ENCODE assay signal across 8 cellular contexts in the genomic region with DNA sequence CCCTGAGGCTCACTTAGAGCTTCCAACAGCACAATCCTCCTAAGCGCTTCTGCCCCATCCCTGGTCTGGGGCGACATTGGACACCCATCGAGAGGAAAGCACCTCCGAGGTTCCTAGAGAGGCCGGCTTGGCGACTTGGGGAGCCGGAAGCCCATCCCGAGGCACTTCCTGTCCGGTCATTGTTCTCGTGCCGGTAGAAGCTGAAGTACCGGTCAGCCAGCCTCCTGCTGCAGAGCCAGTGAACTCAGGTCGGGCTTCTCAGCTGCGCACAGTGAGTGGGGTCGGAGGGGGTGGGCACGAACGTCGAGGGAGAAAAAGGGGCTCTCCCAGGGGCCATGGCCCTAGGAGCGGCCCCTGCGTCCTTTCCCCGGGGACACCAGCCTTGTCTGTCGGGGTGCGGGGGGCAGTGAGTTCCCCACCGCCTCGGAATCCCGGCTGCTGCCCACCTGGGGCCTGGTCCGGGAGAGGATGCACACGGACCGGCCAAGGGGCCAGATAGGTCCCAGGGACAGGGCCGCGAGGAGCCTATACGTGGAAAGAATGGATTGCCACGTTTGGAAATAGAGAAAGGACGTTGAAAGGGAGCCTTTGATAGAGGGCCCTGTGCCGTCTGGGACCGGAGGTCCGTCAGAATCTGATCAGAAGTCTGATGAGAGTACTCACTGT. TPM values are rescaled to one million over a fixed set of nuclear protein-coding genes. Genes with fewer than 3 reads are reported as not detected.
DNase-seq lines count a peak whose midpoint lies in the region; ATAC-seq and TF ChIP-seq lines count a peak whose summit lies in the region.

Gene ZNF35 (plus strand): TSS at position 169 of the 666 bp plus-strand sequence. CDS start 2,336 bp downstream, outside the sequence.

- no peaks in the 10 kb centered on the region for H3K27me3 Mint-ChIP-seq in activated CD4-positive, alpha-beta T cell treated with anti-CD3 and anti-CD28 coated beads for 36 hours

- peak within 1 kb of the TSS; percentile 80 for H3K9ac ChIP-seq in HCT116 (ENCODE audit: low read length)

- H3K36me3 Mint-ChIP-seq in activated CD4-positive, alpha-beta T cell treated with anti-CD3 and anti-CD28 coated beads for 36 hours (ENCODE audit: low read depth): peaks cover 48% of the 10 kb centered on the region

- H4K20me1 ChIP-seq in HCT116 (ENCODE audit: insufficient read depth): no peaks in the 10 kb centered on the region

- RAD21 ChIA-PET in HCT116 (lab: Charles Lee; ENCODE audit: low non-redundant PET in 1 of 2, low total read pairs in 2 of 2, uncharacterized antibody in 2 of 2, unreplicated experiment in 2 of 2): no interaction called here

- peak within 1 kb of the TSS; percentile 52 for H3K27ac ChIP-seq in HCT116 (ENCODE audit: low read depth, low read length)

- H3K4me3 ChIP-seq in HCT116 (replicated peaks in 1 of 2; ENCODE audit: low read depth in 1 of 2, low read length in 2 of 2): peak within 1 kb of the TSS; percentile 96 to 98
- peak within 1 kb of the TSS; percentile 88 to 99 for H3K4me3 ChIP-seq in cardiac fibroblast (replicated peaks in 1 of 2; ENCODE audit: low read depth in 2 of 2, low read length in 2 of 2)
- H3K4me3 ChIP-seq in skeletal muscle cell (ENCODE audit: low read depth, low read length): peak within 1 kb of the TSS; percentile 87

- peak within 1 kb of the TSS; percentile 87 for H3K4me2 ChIP-seq in HCT116 (ENCODE audit: low read length)

- peaks cover 4 to 9% of the 10 kb centered on the region in 2 experiments; a peak in 2 of 4 replicates for H3K4me1 ChIP-seq in HCT116 (ENCODE audit: control insufficient read depth in 1 of 2, insufficient read depth in 2 of 2, low read length in 2 of 2)

- intact Hi-C loops in activated CD4-positive, alpha-beta T cell treated with anti-CD3 and anti-CD28 coated beads for 36 hours (cut with DNase I, micrococcal nuclease): loop anchor here (1.0 to 5.0 kb wide), 3 partner anchors 23 to 39 kb away; partner anchors contain the start of gene ZNF197 (in 2 of the 2)
- intact Hi-C loops in HCT116 (cut with micrococcal nuclease): loop anchor here (1.0 to 10.0 kb wide), 2 partner anchors 23 to 266 kb away; partner anchors contain the start of gene ZNF197

- peaks cover 1 to 3% of the 10 kb centered on the region in 2 experiments; a peak in 2 of 4 replicates for H3K9me3 ChIP-seq in HCT116 (ENCODE audit: control insufficient read depth in 1 of 2, insufficient read depth in 1 of 2, low read depth in 1 of 2, low read length in 2 of 2)

- H3K9me3 Mint-ChIP-seq in activated CD4-positive, alpha-beta T cell treated with anti-CD3 and anti-CD28 coated beads for 36 hours (ENCODE audit: low read depth): peaks cover 28% of the 10 kb centered on the region

- TF ChIP-seq CTCF in HCT116 (IDR thresholded peaks at IDR 0.05 in 2 of 3, conservative IDR thresholded peaks at IDR 0.05 in 1 of 3; ENCODE audit: borderline replicate concordance in 1 of 3, insufficient read depth in 1 of 3, low read depth in 2 of 3, low read length in 2 of 3) (no peak), cardiac fibroblast (IDR thresholded peaks at IDR 0.05; ENCODE audit: low read depth, low read length) (no peak)

- H3K36me3 ChIP-seq in HCT116 (ENCODE audit: control insufficient read depth in 1 of 2, insufficient read depth in 2 of 2, low read length in 2 of 2): peaks cover 24 to 29% of the 10 kb centered on the region in 2 experiments

- H3K4me1 Mint-ChIP-seq in activated CD4-positive, alpha-beta T cell treated with anti-CD3 and anti-CD28 coated beads for 36 hours: peaks cover 8% of the 10 kb centered on the region

- peak within 1 kb of the TSS; percentile 76 for H3K4me3 Mint-ChIP-seq in activated CD4-positive, alpha-beta T cell treated with anti-CD3 and anti-CD28 coated beads for 36 hours

- TF ChIP-seq RAD21 in HCT116 (IDR thresholded peaks at IDR 0.05; ENCODE audit: low read depth): no peak

- peak within 1 kb of the TSS; percentile 64 for H2AFZ ChIP-seq in HCT116 (ENCODE audit: low read depth, low read length, poor library complexity, severe bottlenecking)

- TF ChIP-seq POLR2A in HCT116 (IDR thresholded peaks at IDR 0.05; ENCODE audit: borderline replicate concordance, extremely low read depth, insufficient read depth, insufficient read length): peak; percentile 49

- H3K79me2 ChIP-seq in HCT116 (ENCODE audit: insufficient read depth, low read length): peaks cover 25% of the 10 kb centered on the region

- peak; percentile 85 for ATAC-seq in activated CD4-positive, alpha-beta T cell treated with anti-CD3 and anti-CD28 coated beads for 36 hours
- peak; percentile 98 for ATAC-seq in HCT116

- H3K27me3 ChIP-seq in HCT116 (ENCODE audit: insufficient read depth, low read length): no peaks in the 10 kb centered on the region

- H3K27ac Mint-ChIP-seq in activated CD4-positive, alpha-beta T cell treated with anti-CD3 and anti-CD28 coated beads for 36 hours: no peak within 1 kb of the TSS

- TSS peak; percentile 66 for BruUV-seq in HCT116 (replicated peaks; lab: Mats Ljungman, UMichigan)

- POLR2A ChIA-PET in activated CD4-positive, alpha-beta T cell treated with anti-CD3 and anti-CD28 coated beads for 36 hours (lab: Charles Lee): no interaction called here
- POLR2A ChIA-PET in HCT116 (lab: Charles Lee): interaction anchor here (1.2 kb wide), 1 partner anchor 24 kb away, joined by 5 read pairs; the partner anchor contains the start of gene ZNF197

- CTCF ChIA-PET in activated CD4-positive, alpha-beta T cell treated with anti-CD3 and anti-CD28 coated beads for 36 hours (lab: Charles Lee): no interaction called here
- CTCF ChIA-PET in HCT116 (lab: Charles Lee): no interaction called here

- H3K9me2 ChIP-seq in HCT116 (ENCODE audit: insufficient read depth): no peaks in the 10 kb centered on the region

- peak; percentile 67 for DNase-seq in activated CD4-positive, alpha-beta T cell treated with anti-CD3 and anti-CD28 coated beads for 36 hours
- DNase-seq in activated CD4-positive, alpha-beta T cell treated with anti-CD3 and anti-CD28 coated beads for 1 hour: no peak
- peak; percentile 87 for DNase-seq in HCT116 (ENCODE audit: low read depth, low spot score)
- DNase-seq in NAMALWA (ENCODE audit: low spot score): peak; percentile 69
- peak; percentile 76 for DNase-seq in SKM-1 (lab: John Stamatoyannopoulos, UW; ENCODE audit: unreplicated experiment)
- peak; percentile 92 to 94 for DNase-seq in cardiac fibroblast (ENCODE audit: low read depth in 2 of 2)
- DNase-seq in iPS-NIHi11 (ENCODE audit: low spot score): peak; percentile 99
- peak; percentile 74 for DNase-seq in skeletal muscle cell (ENCODE audit: low read depth)

TF ChIP-seq in HCT116, 20 proteins besides CTCF, POLR2A, EP300 and RAD21 (continues in another document):
- TF ChIP-seq SIN3A (IDR thresholded peaks at IDR 0.05; ENCODE audit: low read depth): peak; percentile 93
- peak; percentile 43 for TF ChIP-seq SP1 (IDR thresholded peaks at IDR 0.05; ENCODE audit: low read depth)
- TF ChIP-seq ZBTB33 (IDR thresholded peaks at IDR 0.05; ENCODE audit: extremely low read depth, insufficient replicate concordance, low read length): no peak
- 0 out of 2 replicates have a peak, but pooled peaks have one; percentile 11 for TF ChIP-seq EGR1 (IDR thresholded peaks at IDR 0.05; ENCODE audit: low read depth)
- TF ChIP-seq POLR2AphosphoS5 (IDR thresholded peaks at IDR 0.05; ENCODE audit: low read depth, low read length): peak; percentile 86
- TF ChIP-seq YY1 (IDR thresholded peaks at IDR 0.05; ENCODE audit: extremely low read depth, insufficient replicate concordance, low read depth, low read length): peak; percentile 80
- TF ChIP-seq CEBPB (IDR thresholded peaks at IDR 0.05; ENCODE audit: low read depth): no peak
- peak; percentile 62; the same call in 1 of the 2 replicates for TF ChIP-seq ZFX (IDR thresholded peaks at IDR 0.05)
- TF ChIP-seq MAX (IDR thresholded peaks at IDR 0.05): peak; percentile 74
- peak; percentile 56 for TF ChIP-seq ELF1 (IDR thresholded peaks at IDR 0.05; ENCODE audit: borderline replicate concordance, low read depth)
- TF ChIP-seq SRF (IDR thresholded peaks at IDR 0.05; ENCODE audit: low read depth): peak; percentile 45; the same call in 1 of the 2 replicates
- no peak for TF ChIP-seq FOSL1 (IDR thresholded peaks at IDR 0.05; ENCODE audit: low read depth)
- no peak for TF ChIP-seq EZH2phosphoT487 (IDR thresholded peaks at IDR 0.05; ENCODE audit: borderline replicate concordance)
- no peak for TF ChIP-seq TCF7L2 (IDR thresholded peaks at IDR 0.05; ENCODE audit: borderline replicate concordance, extremely low read depth, insufficient read depth, insufficient read length)
- no peak for TF ChIP-seq ATF3 (IDR thresholded peaks at IDR 0.05)
- TF ChIP-seq JUND (IDR thresholded peaks at IDR 0.05): 0 out of 2 replicates have a peak, but pooled peaks have one; percentile 24

RNA-seq across cellular contexts. Expression of gene ZNF35, which starts in this region (rescaled TPM):
- total RNA-seq in activated CD4-positive, alpha-beta T cell treated with anti-CD3 and anti-CD28 coated beads for 36 hours: 1 to 10 TPM; 2.0 to 2.7 TPM
- 7.9 TPM for total RNA-seq in HCT116 (2021; ENCODE audit: unreplicated experiment)
- 1.8 and 2.5 TPM in 2 replicates for polyA plus RNA-seq in HCT116 (2012)
